20 cellular contexts compared by ENCODE assay signal in genomic region chr1:207029991-207030521, GRCh38. TPM values are rescaled to one million over a fixed set of nuclear protein-coding genes. Genes with fewer than 3 reads are reported as not detected.
A peak's percentile ranks its signal among the peaks of the same experiment; 100 is the strongest.
DNase-seq lines count a peak whose midpoint lies in the region; ATAC-seq, FAIRE-seq and TF ChIP-seq lines count a peak whose summit lies in the region.
"Had no signal": no experiment of that assay in that cellular context is flagged by ENCODE, and none has a peak within 500 bp of the region (broad histone marks: within the 10 kb centered on the region; RNA-seq: fewer than 3 reads in every experiment).

No MANE protein-coding gene starts in this region.

- H3K79me1 ChIP-seq in mesendoderm (ENCODE audit: low read length), result no peaks in the 10 kb centered on the region

- H2BK5ac ChIP-seq in mesendoderm (ENCODE audit: low read length), result no peak overlapping the region

- no peak overlapping the region for H4K8ac ChIP-seq in mesendoderm (ENCODE audit: low read depth, low read length)

- no peak for DNase-seq in activated T-cell treated with anti-CD3 and anti-CD28 coated beads, Interleukin-2, amount 50 U/mL, for 72 hours
- no peak for DNase-seq in activated T-cell treated with anti-CD3 and anti-CD28 coated beads, Interleukin-2, amount 50 U/mL, for 1 hour
- peak; percentile 88 for DNase-seq in bronchial epithelial cell (ENCODE audit: low read depth)
- peak; percentile 45 for DNase-seq in mesendoderm
- no peak for DNase-seq in activated CD4-positive, alpha-beta T cell treated with anti-CD3 and anti-CD28 coated beads for 48 hours
- DNase-seq: activated CD4-positive, alpha-beta T cell treated with anti-CD3 and anti-CD28 coated beads for 36 hours; activated CD8-positive, alpha-beta memory T cell treated with anti-CD3 and anti-CD28 coated beads, Interleukin-2, amount 50 U/mL, for 48 hours; activated naive CD4-positive, alpha-beta T cell treated with anti-CD3 and anti-CD28 coated beads, Interleukin-2, amount 50 U/mL, for 16 hours; CD4-positive, alpha-beta T cell; foreskin fibroblast; NCI-H226; posterior cingulate gyrus; stimulated activated naive B cell treated with anti-CD40 and anti-IgM and Interleukin-4, amounts not matched to agents 10 μg/mL and 1 μg/mL and 100 μg/mL, for 72 hours; uterus had no signal

- peaks cover 54% of the 10 kb centered on the region for H3K27me3 Mint-ChIP-seq in activated T-cell treated with anti-CD3 and anti-CD28 coated beads, Interleukin-2, amount 50 U/mL, for 72 hours (ENCODE audit: low read depth)

- H3K27ac ChIP-seq in mesendoderm (ENCODE audit: low read depth, low read length), result no peak overlapping the region
- peak overlapping the region; percentile 49 for H3K27ac ChIP-seq in urinary bladder (ENCODE audit: low read depth)
- H3K27ac ChIP-seq: KMS-11, uterus had no signal

- H3K27me3 ChIP-seq in bronchial epithelial cell (ENCODE audit: control insufficient read depth, insufficient read depth, low read length), result no peaks in the 10 kb centered on the region
- no peaks in the 10 kb centered on the region for H3K27me3 ChIP-seq in mesendoderm (ENCODE audit: insufficient read depth, low read length, poor library complexity)
- H3K27me3 ChIP-seq: uterus had no signal

- no peak overlapping the region for H3K23ac ChIP-seq in mesendoderm (ENCODE audit: low read length)

- peaks cover 21% of the 10 kb centered on the region for H3K4me1 ChIP-seq in mesendoderm (ENCODE audit: control insufficient read depth, low read depth, low read length)
- peaks cover 2% of the 10 kb centered on the region for H3K4me1 ChIP-seq in urinary bladder (ENCODE audit: insufficient read depth)
- H3K4me1 ChIP-seq: uterus had no signal

- no peaks in the 10 kb centered on the region for H3K79me2 ChIP-seq in mesendoderm (ENCODE audit: control insufficient read depth, insufficient read depth, low read length)

- no peak overlapping the region for H2AK5ac ChIP-seq in mesendoderm (ENCODE audit: low read length)

- H3K9ac ChIP-seq in mesendoderm (ENCODE audit: low read length), result no peak overlapping the region
- H3K9ac ChIP-seq: KMS-11 had no signal

- peaks cover 2% of the 10 kb centered on the region for H3K36me3 ChIP-seq in bronchial epithelial cell (ENCODE audit: control insufficient read depth, insufficient read depth, low read length)
- H3K36me3 ChIP-seq in mesendoderm (ENCODE audit: control insufficient read depth, insufficient read depth, low read length), result no peaks in the 10 kb centered on the region
- no peaks in the 10 kb centered on the region for H3K36me3 ChIP-seq in urinary bladder (ENCODE audit: insufficient read depth)
- H3K36me3 ChIP-seq: uterus had no signal

- H3K4me3 ChIP-seq in bronchial epithelial cell (ENCODE audit: low read depth, low read length), result peak overlapping the region; percentile 74
- no peak overlapping the region for H3K4me3 ChIP-seq in mesendoderm (ENCODE audit: low read length)
- H3K4me3 ChIP-seq in urinary bladder (ENCODE audit: low read depth, low read length), result no peak overlapping the region
- H3K4me3 ChIP-seq: uterus had no signal

- no peak for FAIRE-seq in bronchial epithelial cell (lab: Jason Lieb, UNC)
- FAIRE-seq: H1 had no signal

- no peak overlapping the region for H2BK15ac ChIP-seq in mesendoderm (replicated peaks; ENCODE audit: low read depth)

- no CpG with 5 or more reads among the region's 4 CpGs for WGBS in mesendoderm (ENCODE audit: extremely low coverage, insufficient coverage, low lambda C conversion rate)
- WGBS in urinary bladder, result 65% methylated on average over 4 of the region's 4 CpGs

- ATAC-seq in activated T-cell treated with anti-CD3 and anti-CD28 coated beads, Interleukin-2, amount 50 U/mL, for 72 hours (replicated peaks in 1 of 2), result no peak
- ATAC-seq in GM18907 (IDR thresholded peaks at IDR 0.05; ENCODE audit: unreplicated experiment) (no peak), GM21717 (IDR thresholded peaks at IDR 0.05; ENCODE audit: unreplicated experiment) (no peak)
- ATAC-seq: activated CD4-positive, alpha-beta T cell treated with anti-CD3 and anti-CD28 coated beads for 36 hours; left lobe of liver; stimulated activated naive B cell treated with anti-CD40 and anti-IgM and Interleukin-4, amounts not matched to agents 10 μg/mL and 1 μg/mL and 100 μg/mL, for 72 hours had no signal

- TF ChIP-seq CTCF in bronchial epithelial cell (IDR thresholded peaks at IDR 0.05; ENCODE audit: insufficient read depth, low read length, severe bottlenecking), result no peak

- no peak overlapping the region for H3K56ac ChIP-seq in mesendoderm (ENCODE audit: low read length)

- H3K4ac ChIP-seq in mesendoderm (ENCODE audit: low read depth, low read length), result no peak overlapping the region

- H2BK120ac ChIP-seq in mesendoderm (ENCODE audit: low read depth, low read length), result no peak overlapping the region

- no peaks in the 10 kb centered on the region for H3K9me3 Mint-ChIP-seq in activated T-cell treated with anti-CD3 and anti-CD28 coated beads, Interleukin-2, amount 50 U/mL, for 72 hours
- H3K9me3 Mint-ChIP-seq: CD4-positive, alpha-beta T cell; stimulated activated naive B cell treated with anti-CD40 and anti-IgM and Interleukin-4, amounts not matched to agents 10 μg/mL and 1 μg/mL and 100 μg/mL, for 72 hours had no signal

- H3K4me2 ChIP-seq in mesendoderm (ENCODE audit: low read length), result no peak overlapping the region
- H3K4me2 ChIP-seq: KMS-11 had no signal

- no peak overlapping the region for H3K4me3 Mint-ChIP-seq in activated T-cell treated with anti-CD3 and anti-CD28 coated beads, Interleukin-2, amount 50 U/mL, for 72 hours
- H3K4me3 Mint-ChIP-seq: activated CD4-positive, alpha-beta T cell treated with anti-CD3 and anti-CD28 coated beads for 36 hours; CD4-positive, alpha-beta T cell; stimulated activated naive B cell treated with anti-CD40 and anti-IgM and Interleukin-4, amounts not matched to agents 10 μg/mL and 1 μg/mL and 100 μg/mL, for 72 hours had no signal

- H3K18ac ChIP-seq in mesendoderm (ENCODE audit: low read length), result no peak overlapping the region

- H4K5ac ChIP-seq in mesendoderm (ENCODE audit: low read length), result no peak overlapping the region

- no peaks in the 10 kb centered on the region for H3K4me1 Mint-ChIP-seq in activated T-cell treated with anti-CD3 and anti-CD28 coated beads, Interleukin-2, amount 50 U/mL, for 72 hours (ENCODE audit: low read depth)
- H3K4me1 Mint-ChIP-seq: activated CD4-positive, alpha-beta T cell treated with anti-CD3 and anti-CD28 coated beads for 36 hours; stimulated activated naive B cell treated with anti-CD40 and anti-IgM and Interleukin-4, amounts not matched to agents 10 μg/mL and 1 μg/mL and 100 μg/mL, for 72 hours had no signal

- no peaks in the 10 kb centered on the region for H3K36me3 Mint-ChIP-seq in activated T-cell treated with anti-CD3 and anti-CD28 coated beads, Interleukin-2, amount 50 U/mL, for 72 hours (ENCODE audit: insufficient read depth in 2 of 2)
- H3K36me3 Mint-ChIP-seq: stimulated activated naive B cell treated with anti-CD40 and anti-IgM and Interleukin-4, amounts not matched to agents 10 μg/mL and 1 μg/mL and 100 μg/mL, for 72 hours had no signal

- H3K27ac Mint-ChIP-seq in activated T-cell treated with anti-CD3 and anti-CD28 coated beads, Interleukin-2, amount 50 U/mL, for 72 hours, result peak overlapping the region; percentile 9
- H3K27ac Mint-ChIP-seq: activated CD4-positive, alpha-beta T cell treated with anti-CD3 and anti-CD28 coated beads for 36 hours; CD4-positive, alpha-beta T cell; stimulated activated naive B cell treated with anti-CD40 and anti-IgM and Interleukin-4, amounts not matched to agents 10 μg/mL and 1 μg/mL and 100 μg/mL, for 72 hours had no signal

RNA-seq across cellular contexts. Expression of gene C1orf116, which starts 2.5 kb away (rescaled TPM):
- total RNA-seq in activated T-cell treated with anti-CD3 and anti-CD28 coated beads, Interleukin-2, amount 50 U/mL, for 72 hours, result under 1 TPM; 0.12 to 0.21 TPM
- total RNA-seq in bronchial epithelial cell, result 20.0 and 29.6 TPM in 2 replicates
- 1.6 TPM for polyA plus RNA-seq in mesendoderm (2013, experiment 1 of 2)
- polyA plus RNA-seq in mesendoderm (2013, experiment 2 of 2), result 1.5 TPM
- total RNA-seq in urinary bladder, result 6.2 TPM
- 2.7 TPM for polyA plus RNA-seq in urinary bladder

RNA-seq across cellular contexts. Expression of gene YOD1, which starts 21.0 kb away (rescaled TPM):
- total RNA-seq in activated T-cell treated with anti-CD3 and anti-CD28 coated beads, Interleukin-2, amount 50 U/mL, for 72 hours, result 10 to 100 TPM; 12.6 to 13.2 TPM
- 12.8 and 15.3 TPM in 2 replicates for total RNA-seq in bronchial epithelial cell
- polyA plus RNA-seq in mesendoderm (2013, experiment 1 of 2), result 5.0 TPM
- 4.9 TPM for polyA plus RNA-seq in mesendoderm (2013, experiment 2 of 2)
- total RNA-seq in urinary bladder, result 18.1 TPM
- 2.8 TPM for polyA plus RNA-seq in urinary bladder

RNA-seq across cellular contexts. Expression of gene PFKFB2, which starts 23.0 kb away (rescaled TPM):
- total RNA-seq in activated T-cell treated with anti-CD3 and anti-CD28 coated beads, Interleukin-2, amount 50 U/mL, for 72 hours, result 1 to 10 TPM; 4.6 to 6.9 TPM
- total RNA-seq in bronchial epithelial cell, result 36.9 and 63.2 TPM in 2 replicates
- 3.9 TPM for polyA plus RNA-seq in mesendoderm (2013, experiment 1 of 2)
- 3.9 TPM for polyA plus RNA-seq in mesendoderm (2013, experiment 2 of 2)
- total RNA-seq in urinary bladder, result 9.3 TPM
- 3.4 TPM for polyA plus RNA-seq in urinary bladder

RNA-seq across cellular contexts. Expression of gene C4BPB, which starts 58.6 kb away (rescaled TPM):
- 1 to 10 TPM; 2.6 to 7.4 TPM for total RNA-seq in activated T-cell treated with anti-CD3 and anti-CD28 coated beads, Interleukin-2, amount 50 U/mL, for 72 hours
- total RNA-seq in bronchial epithelial cell (not detected in 2 replicates), urinary bladder (1.6 TPM)
- not detected for polyA plus RNA-seq in mesendoderm (2013, experiment 1 of 2)
- polyA plus RNA-seq in mesendoderm (2013, experiment 2 of 2), result not detected
- 0.46 TPM for polyA plus RNA-seq in urinary bladder
- total RNA-seq: H1, uterus had no signal
- polyA plus RNA-seq: H1 had no signal

RNA-seq across cellular contexts. Expression of gene FCAMR, which starts 59.8 kb away (rescaled TPM):
- not detected for total RNA-seq in activated T-cell treated with anti-CD3 and anti-CD28 coated beads, Interleukin-2, amount 50 U/mL, for 72 hours
- not detected in 2 replicates for total RNA-seq in bronchial epithelial cell
- not detected for polyA plus RNA-seq in mesendoderm (2013, experiment 1 of 2)
- polyA plus RNA-seq in mesendoderm (2013, experiment 2 of 2), result not detected
- not detected for total RNA-seq in urinary bladder
- not detected for polyA plus RNA-seq in urinary bladder
- total RNA-seq: activated CD4-positive, alpha-beta T cell treated with anti-CD3 and anti-CD28 coated beads for 36 hours; CD4-positive, alpha-beta T cell; H1; uterus had no signal
- polyA plus RNA-seq: H1 had no signal

Comparison
In these comparisons a context has a peak if more than half of its experiments do, and no peak if none do; other contexts are left out.
1. DNase-seq: peak in bronchial epithelial cell (single experiment) and mesendoderm (single experiment); none in activated T-cell treated with anti-CD3 and anti-CD28 coated beads, Interleukin-2, amount 50 U/mL, for 72 hours (0 of 2), activated T-cell treated with anti-CD3 and anti-CD28 coated beads, Interleukin-2, amount 50 U/mL, for 1 hour (single experiment) and activated CD4-positive, alpha-beta T cell treated with anti-CD3 and anti-CD28 coated beads for 48 hours (single experiment).